18 cellular contexts compared by ENCODE assay signal in genomic region chr15:37081985-37082384, GRCh38. TPM values are rescaled to one million over a fixed set of nuclear protein-coding genes. Genes with fewer than 3 reads are reported as not detected.
A peak's percentile ranks its signal among the peaks of the same experiment; 100 is the strongest.
DNase-seq lines count a peak whose midpoint lies in the region; ATAC-seq and TF ChIP-seq lines count a peak whose summit lies in the region.
"Had no signal": no experiment of that assay in that cellular context is flagged by ENCODE, and none has a peak within 500 bp of the region (broad histone marks: within the 10 kb centered on the region; RNA-seq: fewer than 3 reads in every experiment).

No MANE protein-coding gene starts in this region.

- peaks cover 0 to 18% of the 10 kb centered on the region in 2 donors for H3K36me3 ChIP-seq in gastroesophageal sphincter
- no peaks in the 10 kb centered on the region for H3K36me3 ChIP-seq in transverse colon

- DNase-seq in astrocyte of the hippocampus (ENCODE audit: low read depth, low spot score) (peak; percentile 72), mesothelial cell of epicardium (ENCODE audit: low spot score in 2 of 2, unreplicated experiment in 2 of 2) (no peak), transverse colon (no peak), NCI-H524 (lab: John Stamatoyannopoulos, UW) (no peak)
- DNase-seq in activated T-cell treated with anti-CD3 and anti-CD28 coated beads, Interleukin-2, amount 50 U/mL, for 24 hours = no peak
- DNase-seq: activated CD8-positive, alpha-beta memory T cell treated with anti-CD3 and anti-CD28 coated beads for 24 hours; activated naive CD8-positive, alpha-beta T cell treated with anti-CD3 and anti-CD28 coated beads for 36 hours; DMS79; head of caudate nucleus; MM.1S; NCI-H1694 treated with DMSO at 0.1 percent for 48 hours; NCI-H345; testis had no signal

- TF ChIP-seq POLR2A in gastroesophageal sphincter (IDR thresholded peaks at IDR 0.05) (no peak), transverse colon (IDR thresholded peaks at IDR 0.05) (no peak)

- no peaks in the 10 kb centered on the region for H3K9me3 ChIP-seq in gastroesophageal sphincter
- no peaks in the 10 kb centered on the region for H3K9me3 ChIP-seq in transverse colon
- H3K9me3 ChIP-seq: testis had no signal

- H3K27ac ChIP-seq in gastroesophageal sphincter (peak overlapping the region; percentile 43 to 98 (median 73)), transverse colon (peak overlapping the region in 3 of 4 donors; percentile 34 to 46 (median 41))
- H3K27ac ChIP-seq: SK-N-MC, testis had no signal

- no peaks in the 10 kb centered on the region for H3K9me3 Mint-ChIP-seq in mesothelial cell of epicardium
- no peaks in the 10 kb centered on the region for H3K9me3 Mint-ChIP-seq in activated T-cell treated with anti-CD3 and anti-CD28 coated beads, Interleukin-2, amount 50 U/mL, for 24 hours
- H3K9me3 Mint-ChIP-seq: activated naive CD8-positive, alpha-beta T cell treated with anti-CD3 and anti-CD28 coated beads for 36 hours; natural killer cell treated with Interleukin-12 subunit alpha and Interleukin-12 subunit beta and Interleukin-15 and Interleukin-18, amount 100 ng/mL, for 72 hours had no signal

- peaks cover 88% of the 10 kb centered on the region for H3K4me1 Mint-ChIP-seq in mesothelial cell of epicardium
- no peaks in the 10 kb centered on the region for H3K4me1 Mint-ChIP-seq in activated T-cell treated with anti-CD3 and anti-CD28 coated beads, Interleukin-2, amount 50 U/mL, for 24 hours (ENCODE audit: low read depth)
- H3K4me1 Mint-ChIP-seq: activated naive CD8-positive, alpha-beta T cell treated with anti-CD3 and anti-CD28 coated beads for 36 hours had no signal

- TF ChIP-seq CTCF in gastroesophageal sphincter (IDR thresholded peaks at IDR 0.05) = no peak
- TF ChIP-seq CTCF in mesothelial cell of epicardium (IDR thresholded peaks at IDR 0.05; ENCODE audit: unreplicated experiment) = no peak
- TF ChIP-seq CTCF in transverse colon (IDR thresholded peaks at IDR 0.05) = no peak

- H3K4me1 ChIP-seq in gastroesophageal sphincter (peaks cover 4 to 92% (median 8%) of the 10 kb centered on the region in 3 donors), transverse colon (peaks cover 0 to 42% (median 2%) of the 10 kb centered on the region in 4 donors)

- WGBS in gastroesophageal sphincter (ENCODE audit: low coverage in 1 of 2), 2 donors = 22 to 56% methylated on average over 5 of the region's 5 CpGs
- WGBS in transverse colon (ENCODE audit: low coverage in 1 of 2), 2 donors = 80 to 86% methylated on average over 1 to 5 of the region's 5 CpGs

- H3K27me3 Mint-ChIP-seq in mesothelial cell of epicardium (ENCODE audit: low read depth) = no peaks in the 10 kb centered on the region
- H3K27me3 Mint-ChIP-seq in activated T-cell treated with anti-CD3 and anti-CD28 coated beads, Interleukin-2, amount 50 U/mL, for 24 hours = peaks cover 14% of the 10 kb centered on the region

- peak overlapping the region; percentile 30 for H3K4me3 Mint-ChIP-seq in mesothelial cell of epicardium
- no peak overlapping the region for H3K4me3 Mint-ChIP-seq in activated T-cell treated with anti-CD3 and anti-CD28 coated beads, Interleukin-2, amount 50 U/mL, for 24 hours
- H3K4me3 Mint-ChIP-seq: activated naive CD8-positive, alpha-beta T cell treated with anti-CD3 and anti-CD28 coated beads for 36 hours; natural killer cell treated with Interleukin-12 subunit alpha and Interleukin-12 subunit beta and Interleukin-15 and Interleukin-18, amount 100 ng/mL, for 72 hours had no signal

- H3K36me3 Mint-ChIP-seq in mesothelial cell of epicardium = peaks cover 38% of the 10 kb centered on the region
- no peaks in the 10 kb centered on the region for H3K36me3 Mint-ChIP-seq in activated T-cell treated with anti-CD3 and anti-CD28 coated beads, Interleukin-2, amount 50 U/mL, for 24 hours (ENCODE audit: low read depth)
- H3K36me3 Mint-ChIP-seq: activated naive CD8-positive, alpha-beta T cell treated with anti-CD3 and anti-CD28 coated beads for 36 hours; natural killer cell treated with Interleukin-12 subunit alpha and Interleukin-12 subunit beta and Interleukin-15 and Interleukin-18, amount 100 ng/mL, for 72 hours had no signal

- ATAC-seq in gastroesophageal sphincter (peak; percentile 50), GM18498 (IDR thresholded peaks at IDR 0.05; ENCODE audit: unreplicated experiment) (no peak)
- ATAC-seq: natural killer cell treated with Interleukin-12 subunit alpha and Interleukin-12 subunit beta and Interleukin-15 and Interleukin-18, amount 100 ng/mL, for 72 hours; Panc1 had no signal

- intact Hi-C loops in transverse colon (cut with DNase I; ENCODE audit: low total_unique reads) = loop anchor here (1.0 kb wide), 1 partner anchor 37 kb away; no protein-coding TSS in a partner anchor

- H3K27me3 ChIP-seq in gastroesophageal sphincter = no peaks in the 10 kb centered on the region
- H3K27me3 ChIP-seq in transverse colon = no peaks in the 10 kb centered on the region
- H3K27me3 ChIP-seq: testis had no signal

- no peak for TF ChIP-seq EP300 in gastroesophageal sphincter (IDR thresholded peaks at IDR 0.05)
- no peak for TF ChIP-seq EP300 in transverse colon (IDR thresholded peaks at IDR 0.05; ENCODE audit: low read depth)

- in situ Hi-C loops in transverse colon (cut with MboI; ENCODE audit: low pct_ligation_motif_present in 1 of 4, low pct_unique_long_range_greater_than_20kb in 1 of 4, low sequenced_read_pairs in 3 of 4) = no loop called here

- H3K27ac Mint-ChIP-seq in mesothelial cell of epicardium = peak overlapping the region; percentile 96
- H3K27ac Mint-ChIP-seq in activated T-cell treated with anti-CD3 and anti-CD28 coated beads, Interleukin-2, amount 50 U/mL, for 24 hours = no peak overlapping the region
- H3K27ac Mint-ChIP-seq: activated naive CD8-positive, alpha-beta T cell treated with anti-CD3 and anti-CD28 coated beads for 36 hours; natural killer cell treated with Interleukin-12 subunit alpha and Interleukin-12 subunit beta and Interleukin-15 and Interleukin-18, amount 100 ng/mL, for 72 hours had no signal

- H3K4me3 ChIP-seq in gastroesophageal sphincter = no peak overlapping the region
- no peak overlapping the region for H3K4me3 ChIP-seq in transverse colon
- H3K4me3 ChIP-seq: SK-N-MC, testis had no signal

RNA-seq across cellular contexts. Expression of gene MEIS2, which starts 18.4 kb away (rescaled TPM):
- 100 to 1,000 TPM in 1 of 4 donors, 10 to 100 TPM in 3; 43.1 to 108 (median 85.7) TPM for total RNA-seq in gastroesophageal sphincter
- 377 to 397 TPM (median 379 TPM) in 3 replicates for total RNA-seq in mesothelial cell of epicardium
- 10 to 100 TPM; 16.5 to 43.4 (median 32.7) TPM for total RNA-seq in transverse colon
- total RNA-seq: activated naive CD8-positive, alpha-beta T cell treated with anti-CD3 and anti-CD28 coated beads for 36 hours had no signal
